1 cellular context compared by ENCODE assay signal in the genomic region with DNA sequence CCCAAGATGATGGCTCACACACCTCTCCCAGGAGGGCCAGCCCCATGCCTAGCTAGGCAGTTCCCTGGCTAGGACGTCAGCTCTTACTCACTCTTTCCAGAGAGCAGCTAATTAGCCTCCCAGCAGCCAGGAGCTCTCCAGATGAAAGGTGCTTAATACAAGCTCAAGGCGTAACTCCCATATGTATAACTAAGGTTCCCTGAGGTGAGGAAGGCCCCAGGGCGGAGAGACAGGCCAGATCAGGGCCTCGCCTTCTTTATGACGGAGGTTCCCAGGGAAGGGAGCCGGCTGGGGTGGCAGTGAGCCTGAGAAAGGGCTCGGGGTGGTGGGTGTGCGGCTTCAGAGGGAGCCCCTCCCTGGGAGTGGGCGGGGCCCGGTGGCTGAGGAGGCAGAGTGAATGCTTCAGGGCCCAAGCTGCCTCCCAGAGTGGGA.
TF ChIP-seq lines count a peak whose summit lies in the region.

No MANE protein-coding gene starts in this region.

TF ChIP-seq in HEK293, 187 proteins besides CTCF, POLR2A, EP300 and RAD21 (continued from another document and continues in another):
- TF ChIP-seq, protein P1, sequence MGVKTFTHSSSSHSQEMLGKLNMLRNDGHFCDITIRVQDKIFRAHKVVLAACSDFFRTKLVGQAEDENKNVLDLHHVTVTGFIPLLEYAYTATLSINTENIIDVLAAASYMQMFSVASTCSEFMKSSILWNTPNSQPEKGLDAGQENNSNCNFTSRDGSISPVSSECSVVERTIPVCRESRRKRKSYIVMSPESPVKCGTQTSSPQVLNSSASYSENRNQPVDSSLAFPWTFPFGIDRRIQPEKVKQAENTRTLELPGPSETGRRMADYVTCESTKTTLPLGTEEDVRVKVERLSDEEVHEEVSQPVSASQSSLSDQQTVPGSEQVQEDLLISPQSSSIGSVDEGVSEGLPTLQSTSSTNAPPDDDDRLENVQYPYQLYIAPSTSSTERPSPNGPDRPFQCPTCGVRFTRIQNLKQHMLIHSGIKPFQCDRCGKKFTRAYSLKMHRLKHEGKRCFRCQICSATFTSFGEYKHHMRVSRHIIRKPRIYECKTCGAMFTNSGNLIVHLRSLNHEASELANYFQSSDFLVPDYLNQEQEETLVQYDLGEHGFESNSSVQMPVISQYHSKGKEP (tag by site-specific recombination; IDR thresholded peaks at IDR 0.05) = no peak
- peak; percentile 62 for TF ChIP-seq GLIS2 (tag by site-specific recombination; IDR thresholded peaks at IDR 0.05)
- no peak for TF ChIP-seq ZBTB1 (tag by site-specific recombination; IDR thresholded peaks at IDR 0.05)
- TF ChIP-seq ZNF777 (tag by site-specific recombination; IDR thresholded peaks at IDR 0.05; ENCODE audit: borderline replicate concordance) = no peak
- TF ChIP-seq ZNF830 (tag by site-specific recombination; IDR thresholded peaks at IDR 0.05; ENCODE audit: low read depth) = no peak
- TF ChIP-seq KLF16 (tag by site-specific recombination; IDR thresholded peaks at IDR 0.05) = no peak
- peak; percentile 82 for TF ChIP-seq KLF9 (tag by site-specific recombination; IDR thresholded peaks at IDR 0.05; ENCODE audit: low read depth)
- TF ChIP-seq GLI2 (tag by site-specific recombination; IDR thresholded peaks at IDR 0.05; ENCODE audit: borderline replicate concordance, low read depth) = no peak
- TF ChIP-seq ZNF677 (tag by site-specific recombination; IDR thresholded peaks at IDR 0.05) = no peak
- no peak for TF ChIP-seq ZNF335 (tag by site-specific recombination; conservative IDR thresholded peaks at IDR 0.05)
- TF ChIP-seq, protein P2, sequence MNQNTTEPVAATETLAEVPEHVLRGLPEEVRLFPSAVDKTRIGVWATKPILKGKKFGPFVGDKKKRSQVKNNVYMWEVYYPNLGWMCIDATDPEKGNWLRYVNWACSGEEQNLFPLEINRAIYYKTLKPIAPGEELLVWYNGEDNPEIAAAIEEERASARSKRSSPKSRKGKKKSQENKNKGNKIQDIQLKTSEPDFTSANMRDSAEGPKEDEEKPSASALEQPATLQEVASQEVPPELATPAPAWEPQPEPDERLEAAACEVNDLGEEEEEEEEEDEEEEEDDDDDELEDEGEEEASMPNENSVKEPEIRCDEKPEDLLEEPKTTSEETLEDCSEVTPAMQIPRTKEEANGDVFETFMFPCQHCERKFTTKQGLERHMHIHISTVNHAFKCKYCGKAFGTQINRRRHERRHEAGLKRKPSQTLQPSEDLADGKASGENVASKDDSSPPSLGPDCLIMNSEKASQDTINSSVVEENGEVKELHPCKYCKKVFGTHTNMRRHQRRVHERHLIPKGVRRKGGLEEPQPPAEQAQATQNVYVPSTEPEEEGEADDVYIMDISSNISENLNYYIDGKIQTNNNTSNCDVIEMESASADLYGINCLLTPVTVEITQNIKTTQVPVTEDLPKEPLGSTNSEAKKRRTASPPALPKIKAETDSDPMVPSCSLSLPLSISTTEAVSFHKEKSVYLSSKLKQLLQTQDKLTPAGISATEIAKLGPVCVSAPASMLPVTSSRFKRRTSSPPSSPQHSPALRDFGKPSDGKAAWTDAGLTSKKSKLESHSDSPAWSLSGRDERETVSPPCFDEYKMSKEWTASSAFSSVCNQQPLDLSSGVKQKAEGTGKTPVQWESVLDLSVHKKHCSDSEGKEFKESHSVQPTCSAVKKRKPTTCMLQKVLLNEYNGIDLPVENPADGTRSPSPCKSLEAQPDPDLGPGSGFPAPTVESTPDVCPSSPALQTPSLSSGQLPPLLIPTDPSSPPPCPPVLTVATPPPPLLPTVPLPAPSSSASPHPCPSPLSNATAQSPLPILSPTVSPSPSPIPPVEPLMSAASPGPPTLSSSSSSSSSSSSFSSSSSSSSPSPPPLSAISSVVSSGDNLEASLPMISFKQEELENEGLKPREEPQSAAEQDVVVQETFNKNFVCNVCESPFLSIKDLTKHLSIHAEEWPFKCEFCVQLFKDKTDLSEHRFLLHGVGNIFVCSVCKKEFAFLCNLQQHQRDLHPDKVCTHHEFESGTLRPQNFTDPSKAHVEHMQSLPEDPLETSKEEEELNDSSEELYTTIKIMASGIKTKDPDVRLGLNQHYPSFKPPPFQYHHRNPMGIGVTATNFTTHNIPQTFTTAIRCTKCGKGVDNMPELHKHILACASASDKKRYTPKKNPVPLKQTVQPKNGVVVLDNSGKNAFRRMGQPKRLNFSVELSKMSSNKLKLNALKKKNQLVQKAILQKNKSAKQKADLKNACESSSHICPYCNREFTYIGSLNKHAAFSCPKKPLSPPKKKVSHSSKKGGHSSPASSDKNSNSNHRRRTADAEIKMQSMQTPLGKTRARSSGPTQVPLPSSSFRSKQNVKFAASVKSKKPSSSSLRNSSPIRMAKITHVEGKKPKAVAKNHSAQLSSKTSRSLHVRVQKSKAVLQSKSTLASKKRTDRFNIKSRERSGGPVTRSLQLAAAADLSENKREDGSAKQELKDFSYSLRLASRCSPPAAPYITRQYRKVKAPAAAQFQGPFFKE (tag by site-specific recombination; IDR thresholded peaks at IDR 0.05; ENCODE audit: borderline replicate concordance) = no peak
- no peak for TF ChIP-seq ZNF2 (tag by site-specific recombination; IDR thresholded peaks at IDR 0.05)
- no peak for TF ChIP-seq ZNF768 (tag by site-specific recombination; IDR thresholded peaks at IDR 0.05)
- no peak for TF ChIP-seq ZNF341 (tag by site-specific recombination; IDR thresholded peaks at IDR 0.05; ENCODE audit: low read depth)
- peak; percentile 46 for TF ChIP-seq ZBTB17 (tag by site-specific recombination; IDR thresholded peaks at IDR 0.05)
- TF ChIP-seq, protein P3, sequence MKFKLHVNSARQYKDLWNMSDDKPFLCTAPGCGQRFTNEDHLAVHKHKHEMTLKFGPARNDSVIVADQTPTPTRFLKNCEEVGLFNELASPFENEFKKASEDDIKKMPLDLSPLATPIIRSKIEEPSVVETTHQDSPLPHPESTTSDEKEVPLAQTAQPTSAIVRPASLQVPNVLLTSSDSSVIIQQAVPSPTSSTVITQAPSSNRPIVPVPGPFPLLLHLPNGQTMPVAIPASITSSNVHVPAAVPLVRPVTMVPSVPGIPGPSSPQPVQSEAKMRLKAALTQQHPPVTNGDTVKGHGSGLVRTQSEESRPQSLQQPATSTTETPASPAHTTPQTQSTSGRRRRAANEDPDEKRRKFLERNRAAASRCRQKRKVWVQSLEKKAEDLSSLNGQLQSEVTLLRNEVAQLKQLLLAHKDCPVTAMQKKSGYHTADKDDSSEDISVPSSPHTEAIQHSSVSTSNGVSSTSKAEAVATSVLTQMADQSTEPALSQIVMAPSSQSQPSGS (tag by site-specific recombination; IDR thresholded peaks at IDR 0.05; ENCODE audit: low read depth) = no peak
- TF ChIP-seq, protein P4, sequence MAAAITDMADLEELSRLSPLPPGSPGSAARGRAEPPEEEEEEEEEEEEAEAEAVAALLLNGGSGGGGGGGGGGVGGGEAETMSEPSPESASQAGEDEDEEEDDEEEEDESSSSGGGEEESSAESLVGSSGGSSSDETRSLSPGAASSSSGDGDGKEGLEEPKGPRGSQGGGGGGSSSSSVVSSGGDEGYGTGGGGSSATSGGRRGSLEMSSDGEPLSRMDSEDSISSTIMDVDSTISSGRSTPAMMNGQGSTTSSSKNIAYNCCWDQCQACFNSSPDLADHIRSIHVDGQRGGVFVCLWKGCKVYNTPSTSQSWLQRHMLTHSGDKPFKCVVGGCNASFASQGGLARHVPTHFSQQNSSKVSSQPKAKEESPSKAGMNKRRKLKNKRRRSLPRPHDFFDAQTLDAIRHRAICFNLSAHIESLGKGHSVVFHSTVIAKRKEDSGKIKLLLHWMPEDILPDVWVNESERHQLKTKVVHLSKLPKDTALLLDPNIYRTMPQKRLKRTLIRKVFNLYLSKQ (tag by site-specific recombination; IDR thresholded peaks at IDR 0.05; ENCODE audit: borderline replicate concordance) = no peak
- no peak for TF ChIP-seq ZNF112 (tag by site-specific recombination; IDR thresholded peaks at IDR 0.05)
- TF ChIP-seq, protein P5, sequence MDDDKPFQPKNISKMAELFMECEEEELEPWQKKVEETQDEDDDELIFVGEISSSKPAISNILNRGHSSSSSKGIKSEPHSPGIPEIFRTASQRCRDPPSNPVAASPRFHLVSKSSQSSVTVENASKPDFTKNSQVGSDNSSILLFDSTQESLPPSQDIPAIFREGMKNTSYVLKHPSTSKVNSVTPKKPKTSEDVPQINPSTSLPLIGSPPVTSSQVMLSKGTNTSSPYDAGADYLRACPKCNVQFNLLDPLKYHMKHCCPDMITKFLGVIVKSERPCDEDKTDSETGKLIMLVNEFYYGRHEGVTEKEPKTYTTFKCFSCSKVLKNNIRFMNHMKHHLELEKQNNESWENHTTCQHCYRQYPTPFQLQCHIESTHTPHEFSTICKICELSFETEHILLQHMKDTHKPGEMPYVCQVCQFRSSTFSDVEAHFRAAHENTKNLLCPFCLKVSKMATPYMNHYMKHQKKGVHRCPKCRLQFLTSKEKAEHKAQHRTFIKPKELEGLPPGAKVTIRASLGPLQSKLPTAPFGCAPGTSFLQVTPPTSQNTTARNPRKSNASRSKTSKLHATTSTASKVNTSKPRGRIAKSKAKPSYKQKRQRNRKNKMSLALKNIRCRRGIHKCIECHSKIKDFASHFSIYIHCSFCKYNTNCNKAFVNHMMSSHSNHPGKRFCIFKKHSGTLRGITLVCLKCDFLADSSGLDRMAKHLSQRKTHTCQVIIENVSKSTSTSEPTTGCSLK (tag by site-specific recombination; IDR thresholded peaks at IDR 0.05) = no peak
- no peak for TF ChIP-seq ZSCAN23 (tag by site-specific recombination; IDR thresholded peaks at IDR 0.05)
- no peak for TF ChIP-seq TRIM28 (IDR thresholded peaks at IDR 0.05; ENCODE audit: borderline replicate concordance, low read length)
- TF ChIP-seq ZNF138 (tag by site-specific recombination; IDR thresholded peaks at IDR 0.05; ENCODE audit: borderline replicate concordance) = no peak
- TF ChIP-seq, protein P6, sequence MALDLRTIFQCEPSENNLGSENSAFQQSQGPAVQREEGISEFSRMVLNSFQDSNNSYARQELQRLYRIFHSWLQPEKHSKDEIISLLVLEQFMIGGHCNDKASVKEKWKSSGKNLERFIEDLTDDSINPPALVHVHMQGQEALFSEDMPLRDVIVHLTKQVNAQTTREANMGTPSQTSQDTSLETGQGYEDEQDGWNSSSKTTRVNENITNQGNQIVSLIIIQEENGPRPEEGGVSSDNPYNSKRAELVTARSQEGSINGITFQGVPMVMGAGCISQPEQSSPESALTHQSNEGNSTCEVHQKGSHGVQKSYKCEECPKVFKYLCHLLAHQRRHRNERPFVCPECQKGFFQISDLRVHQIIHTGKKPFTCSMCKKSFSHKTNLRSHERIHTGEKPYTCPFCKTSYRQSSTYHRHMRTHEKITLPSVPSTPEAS (tag by site-specific recombination; IDR thresholded peaks at IDR 0.05) = no peak
- no peak for TF ChIP-seq ZNF16 (tag by site-specific recombination; IDR thresholded peaks at IDR 0.05; ENCODE audit: low read depth)
- peak; percentile 87 for TF ChIP-seq ZNF629 (tag by site-specific recombination; IDR thresholded peaks at IDR 0.05)
- TF ChIP-seq, protein P7, sequence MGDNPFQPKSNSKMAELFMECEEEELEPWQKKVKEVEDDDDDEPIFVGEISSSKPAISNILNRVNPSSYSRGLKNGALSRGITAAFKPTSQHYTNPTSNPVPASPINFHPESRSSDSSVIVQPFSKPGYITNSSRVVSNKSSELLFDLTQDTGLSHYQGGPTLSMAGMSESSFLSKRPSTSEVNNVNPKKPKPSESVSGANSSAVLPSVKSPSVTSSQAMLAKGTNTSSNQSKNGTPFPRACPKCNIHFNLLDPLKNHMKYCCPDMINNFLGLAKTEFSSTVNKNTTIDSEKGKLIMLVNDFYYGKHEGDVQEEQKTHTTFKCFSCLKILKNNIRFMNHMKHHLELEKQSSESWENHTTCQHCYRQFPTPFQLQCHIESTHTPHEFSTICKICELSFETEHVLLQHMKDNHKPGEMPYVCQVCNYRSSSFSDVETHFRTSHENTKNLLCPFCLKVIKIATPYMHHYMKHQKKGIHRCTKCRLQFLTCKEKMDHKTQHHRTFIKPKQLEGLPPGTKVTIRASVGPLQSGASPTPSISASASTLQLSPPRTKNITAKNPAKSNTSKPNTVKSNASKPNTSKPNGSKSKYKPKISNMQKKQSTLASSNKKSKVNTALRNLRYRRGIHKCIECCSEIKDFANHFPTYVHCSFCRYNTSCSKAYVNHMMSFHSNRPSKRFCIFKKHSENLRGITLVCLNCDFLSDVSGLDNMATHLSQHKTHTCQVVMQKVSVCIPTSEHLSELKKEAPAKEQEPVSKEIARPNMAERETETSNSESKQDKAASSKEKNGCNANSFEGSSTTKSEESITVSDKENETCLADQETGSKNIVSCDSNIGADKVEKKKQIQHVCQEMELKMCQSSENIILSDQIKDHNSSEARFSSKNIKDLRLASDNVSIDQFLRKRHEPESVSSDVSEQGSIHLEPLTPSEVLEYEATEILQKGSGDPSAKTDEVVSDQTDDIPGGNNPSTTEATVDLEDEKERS (tag by site-specific recombination; IDR thresholded peaks at IDR 0.05) = no peak
- TF ChIP-seq ZSCAN30 (tag by site-specific recombination; IDR thresholded peaks at IDR 0.05) = no peak
- TF ChIP-seq SP2 (tag by site-specific recombination; IDR thresholded peaks at IDR 0.05) = peak; percentile 63
- TF ChIP-seq ZNF169 (tag by site-specific recombination; IDR thresholded peaks at IDR 0.05) = no peak
- TF ChIP-seq ZNF184 (tag by site-specific recombination; IDR thresholded peaks at IDR 0.05) = 0 out of 2 replicates have a peak, but pooled peaks have one; percentile 11
- peak; percentile 74 for TF ChIP-seq ZBTB21 (tag by site-specific recombination; IDR thresholded peaks at IDR 0.05)
- no peak for TF ChIP-seq KLF8 (tag by site-specific recombination; IDR thresholded peaks at IDR 0.05)
- peak; percentile 87 for TF ChIP-seq ZBTB8A (tag by site-specific recombination; IDR thresholded peaks at IDR 0.05)
- TF ChIP-seq, protein P8, sequence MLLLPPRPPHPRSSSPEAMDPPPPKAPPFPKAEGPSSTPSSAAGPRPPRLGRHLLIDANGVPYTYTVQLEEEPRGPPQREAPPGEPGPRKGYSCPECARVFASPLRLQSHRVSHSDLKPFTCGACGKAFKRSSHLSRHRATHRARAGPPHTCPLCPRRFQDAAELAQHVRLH (tag by site-specific recombination; IDR thresholded peaks at IDR 0.05) = no peak
- TF ChIP-seq, protein P9, sequence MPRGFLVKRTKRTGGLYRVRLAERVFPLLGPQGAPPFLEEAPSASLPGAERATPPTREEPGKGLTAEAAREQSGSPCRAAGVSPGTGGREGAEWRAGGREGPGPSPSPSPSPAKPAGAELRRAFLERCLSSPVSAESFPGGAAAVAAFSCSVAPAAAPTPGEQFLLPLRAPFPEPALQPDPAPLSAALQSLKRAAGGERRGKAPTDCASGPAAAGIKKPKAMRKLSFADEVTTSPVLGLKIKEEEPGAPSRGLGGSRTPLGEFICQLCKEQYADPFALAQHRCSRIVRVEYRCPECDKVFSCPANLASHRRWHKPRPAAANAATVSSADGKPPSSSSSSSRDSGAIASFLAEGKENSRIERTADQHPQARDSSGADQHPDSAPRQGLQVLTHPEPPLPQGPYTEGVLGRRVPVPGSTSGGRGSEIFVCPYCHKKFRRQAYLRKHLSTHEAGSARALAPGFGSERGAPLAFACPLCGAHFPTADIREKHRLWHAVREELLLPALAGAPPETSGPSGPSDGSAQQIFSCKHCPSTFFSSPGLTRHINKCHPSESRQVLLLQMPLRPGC (tag by site-specific recombination; IDR thresholded peaks at IDR 0.05) = no peak
- TF ChIP-seq ZNF114 (tag by site-specific recombination; IDR thresholded peaks at IDR 0.05) = no peak
- no peak for TF ChIP-seq OVOL3 (tag by site-specific recombination; IDR thresholded peaks at IDR 0.05)
- TF ChIP-seq ZNF133 (tag by site-specific recombination; IDR thresholded peaks at IDR 0.05) = no peak
- TF ChIP-seq ZNF302 (tag by site-specific recombination; IDR thresholded peaks at IDR 0.05; ENCODE audit: low read depth) = no peak
